ENCODE assay signal across 2 cellular contexts in genomic region chr7:100246121-100246864, GRCh38. TPM values are rescaled to one million over a fixed set of nuclear protein-coding genes. Genes with fewer than 3 reads are reported as not detected.
"Had no signal": no experiment of that assay in that cellular context is flagged by ENCODE, and none has a peak within 500 bp of the region (broad histone marks: within the 10 kb centered on the region; RNA-seq: fewer than 3 reads in every experiment).

No MANE protein-coding gene starts in this region.

RNA-seq across cellular contexts. Expression of gene PVRIG, which starts 26.5 kb away (rescaled TPM):
- total RNA-seq: dermis blood vessel endothelial cell, renal cortical epithelial cell had no signal
